In the genomic region with DNA sequence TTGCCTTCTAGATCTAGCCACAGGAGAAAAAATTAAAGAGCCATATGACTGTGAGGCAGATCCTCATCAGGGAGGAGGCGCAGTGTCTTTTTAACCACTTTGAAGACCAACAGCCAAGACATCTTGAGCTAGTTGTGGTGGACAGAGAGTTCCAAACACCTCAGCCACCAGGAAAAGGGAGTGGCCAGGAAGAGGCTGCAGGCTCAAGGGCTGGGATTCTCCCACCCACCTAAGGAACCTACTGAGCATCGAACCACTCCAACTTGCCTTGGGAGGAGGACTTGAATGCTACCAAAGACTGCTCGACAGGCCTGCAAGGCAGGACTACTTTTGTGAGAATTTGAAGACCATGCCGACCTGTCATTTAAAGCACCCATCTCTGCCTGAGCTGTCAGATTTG, we compare ENCODE assay signal across 15 cellular contexts. TPM values are rescaled to one million over a fixed set of nuclear protein-coding genes. Genes with fewer than 3 reads are reported as not detected.
A peak's percentile ranks its signal among the peaks of the same experiment; 100 is the strongest.
DNase-seq lines count a peak whose midpoint lies in the region; ATAC-seq and TF ChIP-seq lines count a peak whose summit lies in the region.
"Had no signal": no experiment of that assay in that cellular context is flagged by ENCODE, and none has a peak within 500 bp of the region (broad histone marks: within the 10 kb centered on the region; RNA-seq: fewer than 3 reads in every experiment).

No MANE protein-coding gene starts in this region.

- H3K4me3 ChIP-seq in GM23338 (no peak overlapping the region), IMR-90 (ENCODE audit: insufficient read depth, low read depth, low read length) (no peak overlapping the region), neural progenitor cell (no peak overlapping the region)
- no peak overlapping the region for H3K4me3 ChIP-seq in naive thymus-derived CD4-positive, alpha-beta T cell (ENCODE audit: low read length)
- H3K4me3 ChIP-seq: SJSA1 had no signal

- no peaks in the 10 kb centered on the region for H3K9me3 Mint-ChIP-seq in GM23338
- no peaks in the 10 kb centered on the region for H3K9me3 Mint-ChIP-seq in neural progenitor cell
- no peaks in the 10 kb centered on the region for H3K9me3 Mint-ChIP-seq in naive thymus-derived CD4-positive, alpha-beta T cell
- H3K9me3 Mint-ChIP-seq: HFFc6; T-helper 2 cell treated with Interferon-gamma antibody and Interleukin-4, amounts not matched to agents 5 μg/mL and 100 μg/mL, for 36 hours had no signal

- no CpG with 5 or more reads among the region's 4 CpGs for WGBS in IMR-90 (ENCODE audit: extremely low coverage in 2 of 2, insufficient read length in 1 of 2), 2 experiments

- H3F3A ChIP-seq in GM23338 (replicated peaks; ENCODE audit: low read depth) (no peaks in the 10 kb centered on the region), neural progenitor cell (ENCODE audit: low read depth) (no peaks in the 10 kb centered on the region)

- TF ChIP-seq CTCF in GM23338 (conservative IDR thresholded peaks at IDR 0.05; ENCODE audit: low read depth in 2 of 2) (no peak), IMR-90 (conservative IDR thresholded peaks at IDR 0.05; ENCODE audit: low read depth, low read length) (no peak), neural progenitor cell (IDR thresholded peaks at IDR 0.05) (no peak)

- H4K5ac ChIP-seq in IMR-90 (ENCODE audit: low read depth, low read length), result no peak overlapping the region

- H3K4me3 Mint-ChIP-seq in GM23338 (no peak overlapping the region), neural progenitor cell (no peak overlapping the region)
- H3K4me3 Mint-ChIP-seq in naive thymus-derived CD4-positive, alpha-beta T cell, result no peak overlapping the region
- H3K4me3 Mint-ChIP-seq: HFFc6; T-helper 2 cell treated with Interferon-gamma antibody and Interleukin-4, amounts not matched to agents 5 μg/mL and 100 μg/mL, for 36 hours had no signal

- POLR2A ChIA-PET in IMR-90 (lab: Charles Lee; ENCODE audit: unreplicated experiment), result no interaction called here
- POLR2A ChIA-PET in naive thymus-derived CD4-positive, alpha-beta T cell (lab: Charles Lee), result interaction anchor here (0.7 kb wide), 1 partner anchor 14 kb away, joined by 3 read pairs; the partner anchor contains the start of gene MDM2

- H3K36me3 Mint-ChIP-seq in GM23338 (ENCODE audit: low read depth), result no peaks in the 10 kb centered on the region
- no peaks in the 10 kb centered on the region for H3K36me3 Mint-ChIP-seq in neural progenitor cell
- H3K36me3 Mint-ChIP-seq in naive thymus-derived CD4-positive, alpha-beta T cell, result no peaks in the 10 kb centered on the region

- no peak overlapping the region for H2BK15ac ChIP-seq in IMR-90 (ENCODE audit: low read depth, low read length)

- peaks cover 3% of the 10 kb centered on the region; the same call in 1 of the 2 replicates for H3K9me1 ChIP-seq in IMR-90 (ENCODE audit: insufficient read depth, low read length)

- H4K8ac ChIP-seq in IMR-90 (ENCODE audit: low read depth in 2 of 2, low read length in 2 of 2), result no peak overlapping the region

- H3K27ac Mint-ChIP-seq in GM23338 (no peak overlapping the region), neural progenitor cell (no peak overlapping the region)
- no peak overlapping the region for H3K27ac Mint-ChIP-seq in naive thymus-derived CD4-positive, alpha-beta T cell
- H3K27ac Mint-ChIP-seq: HFFc6; T-helper 2 cell treated with Interferon-gamma antibody and Interleukin-4, amounts not matched to agents 5 μg/mL and 100 μg/mL, for 36 hours had no signal

- peaks cover 7% of the 10 kb centered on the region for H3K4me1 Mint-ChIP-seq in GM23338
- H3K4me1 Mint-ChIP-seq in neural progenitor cell, result no peaks in the 10 kb centered on the region
- H3K4me1 Mint-ChIP-seq in naive thymus-derived CD4-positive, alpha-beta T cell, result peaks cover 0 to 4% (median 0%) of the 10 kb centered on the region in 7 donors

- H4K20me1 ChIP-seq in GM23338 (replicated peaks; ENCODE audit: insufficient read depth) (no peaks in the 10 kb centered on the region), IMR-90 (ENCODE audit: insufficient read depth, low read length) (no peaks in the 10 kb centered on the region), neural progenitor cell (ENCODE audit: low read depth) (no peaks in the 10 kb centered on the region)

- BruUV-seq in IMR-90 (replicated peaks; lab: Mats Ljungman, UMichigan), result no TSS peak

- intact Hi-C loops in IMR-90 (cut with micrococcal nuclease), result no loop called here
- intact Hi-C loops in naive thymus-derived CD4-positive, alpha-beta T cell (cut with micrococcal nuclease), result loop anchor here in 1 of 2 donors (5.0 kb wide), 1 partner anchor 46 kb away; the partner anchor contains the start of gene SLC35E3

- no peak overlapping the region for H3K27ac ChIP-seq in GM23338 (ENCODE audit: low read depth)
- H3K27ac ChIP-seq in IMR-90 (ENCODE audit: insufficient read depth, low read length), result no peak overlapping the region
- no peak overlapping the region for H3K27ac ChIP-seq in neural progenitor cell
- no peak overlapping the region for H3K27ac ChIP-seq in naive thymus-derived CD4-positive, alpha-beta T cell (ENCODE audit: low read depth, low read length)
- H3K27ac ChIP-seq: C4-2B, SJSA1 had no signal

- no peak for TF ChIP-seq POLR2A in IMR-90 (IDR thresholded peaks at IDR 0.05; ENCODE audit: low read depth, low read length)
- 0 out of 2 replicates have a peak, but pooled peaks have one; percentile 9 for TF ChIP-seq POLR2A in Raji (IDR thresholded peaks at IDR 0.05; ENCODE audit: insufficient read depth, low read depth, low read length)
- no peak for TF ChIP-seq POLR2A in erythroblast (IDR thresholded peaks at IDR 0.05; ENCODE audit: low read length)

- DNase-seq in GM23338 (ENCODE audit: low spot score) (no peak), IMR-90 (no peak), neural progenitor cell (ENCODE audit: low spot score) (no peak), erythroblast (lab: John Stamatoyannopoulos, UW) (no peak), NCI-H2227 treated with DMSO at 0.1 percent for 48 hours (lab: John Stamatoyannopoulos, UW) (no peak)
- no peak for DNase-seq in naive thymus-derived CD4-positive, alpha-beta T cell
- DNase-seq: DND-41, NCI-H1417 treated with DMSO at 0.1 percent for 48 hours, NCI-H187 treated with DMSO at 0.1 percent for 48 hours had no signal

- dilution Hi-C loops in IMR-90 (cut with HindIII; ENCODE audit: low sequenced_read_pairs, unreplicated experiment), result no loop called here

- H2BK120ac ChIP-seq in IMR-90 (ENCODE audit: low read depth, low read length), result no peak overlapping the region

- no peak overlapping the region for H3K4ac ChIP-seq in IMR-90 (ENCODE audit: low read depth, low read length)

- ATAC-seq in GM23338 (peak; percentile 22; the same call in 2 of the 3 replicates), IMR-90 (ENCODE audit: low read depth) (no peak), GM21737 (IDR thresholded peaks at IDR 0.05; ENCODE audit: unreplicated experiment) (no peak)
- no peak for ATAC-seq in naive thymus-derived CD4-positive, alpha-beta T cell

- H3K23ac ChIP-seq in IMR-90 (ENCODE audit: low read depth, low read length), result no peak overlapping the region

- CTCF ChIA-PET in IMR-90 (lab: Yijun Ruan, JAX), result no interaction called here
- CTCF ChIA-PET in naive thymus-derived CD4-positive, alpha-beta T cell (lab: Charles Lee), result no interaction called here

- H2AK5ac ChIP-seq in IMR-90 (ENCODE audit: low read depth, low read length), result no peak overlapping the region

- H2AFZ ChIP-seq in GM23338, result peak overlapping the region; percentile 16; the same call in 1 of the 2 replicates
- H2AFZ ChIP-seq in IMR-90 (replicated peaks; ENCODE audit: low read length, poor library complexity), result peak overlapping the region; percentile 9
- H2AFZ ChIP-seq in neural progenitor cell (replicated peaks), result peak overlapping the region; percentile 26

- no peak overlapping the region for H3K18ac ChIP-seq in IMR-90 (ENCODE audit: low read depth, low read length)

- peaks cover 2% of the 10 kb centered on the region for H3K27me3 Mint-ChIP-seq in GM23338 (ENCODE audit: insufficient read depth, low read depth, poor library complexity)
- H3K27me3 Mint-ChIP-seq in neural progenitor cell (ENCODE audit: insufficient read depth, low read depth), result peaks cover 2% of the 10 kb centered on the region
- no peaks in the 10 kb centered on the region for H3K27me3 Mint-ChIP-seq in naive thymus-derived CD4-positive, alpha-beta T cell

- no peaks in the 10 kb centered on the region for H3K4me1 ChIP-seq in GM23338 (ENCODE audit: insufficient read depth)
- no peaks in the 10 kb centered on the region; the same call in 1 of the 2 replicates for H3K4me1 ChIP-seq in IMR-90 (ENCODE audit: control insufficient read depth, insufficient read depth, low read length)
- no peaks in the 10 kb centered on the region for H3K4me1 ChIP-seq in neural progenitor cell
- H3K4me1 ChIP-seq in naive thymus-derived CD4-positive, alpha-beta T cell (ENCODE audit: control insufficient read depth in 2 of 2, insufficient read depth in 2 of 2, low read length in 2 of 2), result no peaks in the 10 kb centered on the region

- H3K9me2 ChIP-seq in GM23338 (ENCODE audit: insufficient read depth), result no peaks in the 10 kb centered on the region; the same call in 1 of the 2 replicates

- no peak overlapping the region for H2BK20ac ChIP-seq in IMR-90 (ENCODE audit: low read depth, low read length)

- H2AK9ac ChIP-seq in IMR-90 (replicated peaks; ENCODE audit: low read depth, low read length, poor library complexity), result no peak overlapping the region

- no peak overlapping the region for H3K14ac ChIP-seq in IMR-90 (replicated peaks; ENCODE audit: low read depth, low read length)

- in situ Hi-C loops in IMR-90 (cut with MboI; ENCODE audit: low sequenced_read_pairs), result no loop called here

- no peak overlapping the region for H3K4me2 ChIP-seq in GM23338
- H3K4me2 ChIP-seq in IMR-90 (ENCODE audit: low read depth, low read length), result no peak overlapping the region
- H3K4me2 ChIP-seq in neural progenitor cell, result no peak overlapping the region

- no peaks in the 10 kb centered on the region for H3K79me1 ChIP-seq in IMR-90 (ENCODE audit: low read depth in 1 of 2, low read length in 2 of 2)

- H3K27me3 ChIP-seq in GM23338 (ENCODE audit: insufficient read depth) (no peaks in the 10 kb centered on the region), IMR-90 (ENCODE audit: control insufficient read depth, insufficient read depth, low read length) (no peaks in the 10 kb centered on the region), neural progenitor cell (no peaks in the 10 kb centered on the region)
- no peaks in the 10 kb centered on the region for H3K27me3 ChIP-seq in naive thymus-derived CD4-positive, alpha-beta T cell (ENCODE audit: control insufficient read depth in 2 of 2, insufficient read depth in 2 of 2, low read length in 2 of 2)

- no peak overlapping the region for H3K9ac ChIP-seq in IMR-90 (ENCODE audit: low read depth, low read length)
- H3K9ac ChIP-seq in neural progenitor cell, result no peak overlapping the region

- H2BK5ac ChIP-seq in IMR-90 (ENCODE audit: low read depth, low read length, poor library complexity, severe bottlenecking), result no peak overlapping the region

- H3K56ac ChIP-seq in IMR-90 (ENCODE audit: extremely low read depth, insufficient read depth, low read length), result no peak overlapping the region

- no peak for TF ChIP-seq RAD21 in IMR-90 (IDR thresholded peaks at IDR 0.05; ENCODE audit: low read length)

- H4K91ac ChIP-seq in IMR-90 (ENCODE audit: insufficient read depth, low read depth, low read length), result no peak overlapping the region

- H3K9me3 ChIP-seq in IMR-90 (ENCODE audit: control insufficient read depth, insufficient read depth, low read length) (no peaks in the 10 kb centered on the region), neural progenitor cell (ENCODE audit: low read depth) (no peaks in the 10 kb centered on the region)
- H3K9me3 ChIP-seq in naive thymus-derived CD4-positive, alpha-beta T cell (ENCODE audit: control insufficient read depth in 2 of 3, low read length in 3 of 3), result no peaks in the 10 kb centered on the region

- no peaks in the 10 kb centered on the region for H3K36me3 ChIP-seq in GM23338 (ENCODE audit: insufficient read depth)
- H3K36me3 ChIP-seq in IMR-90 (ENCODE audit: control insufficient read depth, insufficient read depth, low read length), result no peaks in the 10 kb centered on the region
- H3K36me3 ChIP-seq in neural progenitor cell, result no peaks in the 10 kb centered on the region
- H3K36me3 ChIP-seq in naive thymus-derived CD4-positive, alpha-beta T cell (ENCODE audit: control insufficient read depth in 2 of 3, insufficient read depth in 3 of 3, low read length in 3 of 3), result no peaks in the 10 kb centered on the region
- H3K36me3 ChIP-seq: SJSA1 had no signal

- H3K79me2 ChIP-seq in GM23338 (replicated peaks; ENCODE audit: insufficient read depth) (no peaks in the 10 kb centered on the region), neural progenitor cell (ENCODE audit: low read depth) (no peaks in the 10 kb centered on the region)

RNA-seq across cellular contexts. Expression of gene MDM2, which starts 14.5 kb away (rescaled TPM):
- 85.4 and 105 TPM in 2 replicates for total RNA-seq in GM23338 (2014; rRNA removed; shearing (Covaris generic))
- polyA plus RNA-seq in GM23338 (2016; fragmentation: Nextera tagmentation; extraction: Ambion mirVana) (136 and 160 TPM in 2 replicates), IMR-90 (2012; rRNA removed) (21.0 and 21.9 TPM in 2 replicates)
- total RNA-seq in IMR-90 (2012; rRNA removed) (196 and 235 TPM in 2 replicates), neural progenitor cell (ENCODE audit: low replicate concordance) (47.7 and 93.8 TPM in 2 replicates)
- polyA plus RNA-seq in IMR-90 (2012; cell fraction: cytosol; rRNA removed), result 10.1 and 22.8 TPM in 2 replicates
- polyA plus RNA-seq in IMR-90 (2012; cell fraction: nucleus; rRNA removed; ENCODE audit: low replicate concordance), result 11.7 and 38.6 TPM in 2 replicates
- 100 to 1,000 TPM in 1 of 5 experiments, 10 to 100 TPM in 4; 77.8 to 271 (median 80.8) TPM for total RNA-seq in naive thymus-derived CD4-positive, alpha-beta T cell
- 10 to 100 TPM; 14.5 to 23.9 TPM for polyA plus RNA-seq in naive thymus-derived CD4-positive, alpha-beta T cell

RNA-seq across cellular contexts. Expression of gene SLC35E3, which starts 47.5 kb away (rescaled TPM):
- total RNA-seq in GM23338 (2014; rRNA removed; shearing (Covaris generic)), result 1.5 and 5.5 TPM in 2 replicates
- polyA plus RNA-seq in GM23338 (2016; fragmentation: Nextera tagmentation; extraction: Ambion mirVana) (11.4 and 13.8 TPM in 2 replicates), IMR-90 (2012; rRNA removed) (3.9 and 5.1 TPM in 2 replicates)
- total RNA-seq in IMR-90 (2012; rRNA removed) (3.6 TPM in 2 replicates), neural progenitor cell (ENCODE audit: low replicate concordance) (1.5 and 3.5 TPM in 2 replicates)
- 1.5 TPM in 2 replicates for polyA plus RNA-seq in IMR-90 (2012; cell fraction: cytosol; rRNA removed)
- polyA plus RNA-seq in IMR-90 (2012; cell fraction: nucleus; rRNA removed; ENCODE audit: low replicate concordance), result 2.0 and 7.5 TPM in 2 replicates
- total RNA-seq in naive thymus-derived CD4-positive, alpha-beta T cell, result 10 to 100 TPM in 1 of 5 experiments, 1 to 10 TPM in 4; 9.0 to 12.1 (median 9.2) TPM
- polyA plus RNA-seq in naive thymus-derived CD4-positive, alpha-beta T cell, result 10 to 100 TPM in 1 of 2 donors, 1 to 10 TPM in 1; 4.8 to 11.5 TPM
